ENCODE assay signal across 1 cellular context in the genomic region with DNA sequence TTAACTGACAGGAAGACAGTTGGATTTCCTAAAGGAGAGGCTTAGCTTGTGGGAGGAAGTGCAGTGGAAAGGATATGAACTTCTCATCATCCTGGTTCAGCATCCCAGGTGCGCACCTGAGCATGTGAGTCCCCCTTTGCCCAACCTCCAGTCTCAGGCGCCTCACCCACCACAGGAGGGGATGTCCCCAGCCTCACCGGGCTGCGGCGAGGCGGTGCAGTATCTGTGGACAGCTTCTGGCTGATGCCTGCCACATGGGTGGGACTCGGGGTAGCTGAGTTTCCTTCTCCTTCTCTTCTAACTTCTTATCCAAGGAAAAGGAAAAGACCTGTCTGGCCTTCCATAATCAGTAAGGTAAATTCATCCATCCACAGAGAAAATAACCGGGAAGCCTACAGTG.
TF ChIP-seq lines count a peak whose summit lies in the region.

No MANE protein-coding gene starts in this region.

TF ChIP-seq in GM23338, 12 proteins besides CTCF, POLR2A, EP300 and RAD21:
- TF ChIP-seq, protein P1, sequence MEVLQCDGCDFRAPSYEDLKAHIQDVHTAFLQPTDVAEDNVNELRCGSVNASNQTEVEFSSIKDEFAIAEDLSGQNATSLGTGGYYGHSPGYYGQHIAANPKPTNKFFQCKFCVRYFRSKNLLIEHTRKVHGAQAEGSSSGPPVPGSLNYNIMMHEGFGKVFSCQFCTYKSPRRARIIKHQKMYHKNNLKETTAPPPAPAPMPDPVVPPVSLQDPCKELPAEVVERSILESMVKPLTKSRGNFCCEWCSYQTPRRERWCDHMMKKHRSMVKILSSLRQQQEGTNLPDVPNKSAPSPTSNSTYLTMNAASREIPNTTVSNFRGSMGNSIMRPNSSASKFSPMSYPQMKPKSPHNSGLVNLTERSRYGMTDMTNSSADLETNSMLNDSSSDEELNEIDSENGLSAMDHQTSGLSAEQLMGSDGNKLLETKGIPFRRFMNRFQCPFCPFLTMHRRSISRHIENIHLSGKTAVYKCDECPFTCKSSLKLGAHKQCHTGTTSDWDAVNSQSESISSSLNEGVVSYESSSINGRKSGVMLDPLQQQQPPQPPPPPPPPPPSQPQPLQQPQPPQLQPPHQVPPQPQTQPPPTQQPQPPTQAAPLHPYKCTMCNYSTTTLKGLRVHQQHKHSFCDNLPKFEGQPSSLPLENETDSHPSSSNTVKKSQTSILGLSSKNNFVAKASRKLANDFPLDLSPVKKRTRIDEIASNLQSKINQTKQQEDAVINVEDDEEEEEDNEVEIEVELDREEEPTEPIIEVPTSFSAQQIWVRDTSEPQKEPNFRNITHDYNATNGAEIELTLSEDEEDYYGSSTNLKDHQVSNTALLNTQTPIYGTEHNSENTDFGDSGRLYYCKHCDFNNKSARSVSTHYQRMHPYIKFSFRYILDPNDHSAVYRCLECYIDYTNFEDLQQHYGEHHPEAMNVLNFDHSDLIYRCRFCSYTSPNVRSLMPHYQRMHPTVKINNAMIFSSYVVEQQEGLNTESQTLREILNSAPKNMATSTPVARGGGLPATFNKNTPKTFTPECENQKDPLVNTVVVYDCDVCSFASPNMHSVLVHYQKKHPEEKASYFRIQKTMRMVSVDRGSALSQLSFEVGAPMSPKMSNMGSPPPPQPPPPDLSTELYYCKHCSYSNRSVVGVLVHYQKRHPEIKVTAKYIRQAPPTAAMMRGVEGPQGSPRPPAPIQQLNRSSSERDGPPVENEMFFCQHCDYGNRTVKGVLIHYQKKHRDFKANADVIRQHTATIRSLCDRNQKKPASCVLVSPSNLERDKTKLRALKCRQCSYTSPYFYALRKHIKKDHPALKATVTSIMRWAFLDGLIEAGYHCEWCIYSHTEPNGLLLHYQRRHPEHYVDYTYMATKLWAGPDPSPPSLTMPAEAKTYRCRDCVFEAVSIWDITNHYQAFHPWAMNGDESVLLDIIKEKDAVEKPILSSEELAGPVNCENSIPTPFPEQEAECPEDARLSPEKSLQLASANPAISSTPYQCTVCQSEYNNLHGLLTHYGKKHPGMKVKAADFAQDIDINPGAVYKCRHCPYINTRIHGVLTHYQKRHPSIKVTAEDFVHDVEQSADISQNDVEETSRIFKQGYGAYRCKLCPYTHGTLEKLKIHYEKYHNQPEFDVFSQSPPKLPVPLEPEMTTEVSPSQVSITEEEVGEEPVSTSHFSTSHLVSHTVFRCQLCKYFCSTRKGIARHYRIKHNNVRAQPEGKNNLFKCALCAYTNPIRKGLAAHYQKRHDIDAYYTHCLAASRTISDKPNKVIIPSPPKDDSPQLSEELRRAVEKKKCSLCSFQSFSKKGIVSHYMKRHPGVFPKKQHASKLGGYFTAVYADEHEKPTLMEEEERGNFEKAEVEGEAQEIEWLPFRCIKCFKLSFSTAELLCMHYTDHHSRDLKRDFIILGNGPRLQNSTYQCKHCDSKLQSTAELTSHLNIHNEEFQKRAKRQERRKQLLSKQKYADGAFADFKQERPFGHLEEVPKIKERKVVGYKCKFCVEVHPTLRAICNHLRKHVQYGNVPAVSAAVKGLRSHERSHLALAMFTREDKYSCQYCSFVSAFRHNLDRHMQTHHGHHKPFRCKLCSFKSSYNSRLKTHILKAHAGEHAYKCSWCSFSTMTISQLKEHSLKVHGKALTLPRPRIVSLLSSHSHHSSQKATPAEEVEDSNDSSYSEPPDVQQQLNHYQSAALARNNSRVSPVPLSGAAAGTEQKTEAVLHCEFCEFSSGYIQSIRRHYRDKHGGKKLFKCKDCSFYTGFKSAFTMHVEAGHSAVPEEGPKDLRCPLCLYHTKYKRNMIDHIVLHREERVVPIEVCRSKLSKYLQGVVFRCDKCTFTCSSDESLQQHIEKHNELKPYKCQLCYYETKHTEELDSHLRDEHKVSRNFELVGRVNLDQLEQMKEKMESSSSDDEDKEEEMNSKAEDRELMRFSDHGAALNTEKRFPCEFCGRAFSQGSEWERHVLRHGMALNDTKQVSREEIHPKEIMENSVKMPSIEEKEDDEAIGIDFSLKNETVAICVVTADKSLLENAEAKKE (CRISPR knock-in tag; IDR thresholded peaks at IDR 0.05) = no peak
- TF ChIP-seq, protein P2, sequence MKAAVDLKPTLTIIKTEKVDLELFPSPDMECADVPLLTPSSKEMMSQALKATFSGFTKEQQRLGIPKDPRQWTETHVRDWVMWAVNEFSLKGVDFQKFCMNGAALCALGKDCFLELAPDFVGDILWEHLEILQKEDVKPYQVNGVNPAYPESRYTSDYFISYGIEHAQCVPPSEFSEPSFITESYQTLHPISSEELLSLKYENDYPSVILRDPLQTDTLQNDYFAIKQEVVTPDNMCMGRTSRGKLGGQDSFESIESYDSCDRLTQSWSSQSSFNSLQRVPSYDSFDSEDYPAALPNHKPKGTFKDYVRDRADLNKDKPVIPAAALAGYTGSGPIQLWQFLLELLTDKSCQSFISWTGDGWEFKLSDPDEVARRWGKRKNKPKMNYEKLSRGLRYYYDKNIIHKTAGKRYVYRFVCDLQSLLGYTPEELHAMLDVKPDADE (IDR thresholded peaks at IDR 0.05) = no peak
- no peak for TF ChIP-seq CREB1 (CRISPR knock-in tag; IDR thresholded peaks at IDR 0.05; ENCODE audit: low read depth)
- no peak for TF ChIP-seq ZNF331 (CRISPR knock-in tag; IDR thresholded peaks at IDR 0.05; ENCODE audit: low read depth)
